Comparison of ENCODE assay signal across 1 cellular context in the genomic region with DNA sequence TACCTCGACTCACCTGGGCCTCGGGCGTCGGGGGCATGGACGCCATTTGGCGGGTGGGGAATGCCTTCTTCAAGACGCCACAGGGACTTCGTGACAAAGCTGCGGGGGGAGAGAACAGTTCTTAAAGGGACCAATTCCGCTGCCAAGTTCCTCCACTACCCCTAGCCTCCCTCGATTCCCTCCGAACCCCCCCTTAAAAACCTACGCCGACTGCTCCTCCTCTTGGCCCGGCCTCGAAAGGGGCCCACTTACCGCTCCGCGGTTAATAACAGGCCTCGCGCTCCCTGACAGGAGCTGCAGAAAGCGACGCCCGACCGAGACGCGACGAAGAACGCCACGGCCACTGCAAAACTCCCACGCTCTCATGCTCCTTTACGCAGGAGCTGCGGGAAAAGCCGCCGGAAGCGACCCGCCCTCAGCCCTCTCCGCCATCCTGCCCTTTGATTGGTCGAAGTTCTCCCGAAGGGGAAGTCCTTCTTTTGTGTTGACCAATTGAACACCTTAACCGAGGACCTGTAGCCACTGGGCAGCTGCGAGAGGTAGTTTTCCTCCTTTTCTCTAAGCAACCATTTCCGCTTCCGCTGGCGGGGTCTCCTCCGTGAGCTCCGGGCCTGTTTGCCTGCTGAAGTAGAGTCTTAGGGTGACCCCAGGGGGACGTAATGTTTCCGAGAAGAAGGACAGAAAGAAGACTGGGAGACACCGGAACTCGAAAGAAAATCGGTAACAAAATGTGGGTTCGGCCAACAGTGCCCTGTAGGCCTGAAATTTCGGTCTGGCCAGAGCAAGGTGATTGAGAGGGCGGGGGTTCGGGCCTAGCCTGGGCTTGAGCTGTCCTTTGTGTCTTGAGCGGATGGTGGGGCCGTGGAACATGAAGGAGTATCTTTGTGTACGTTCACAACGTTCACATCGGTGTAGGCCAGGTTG.
TF ChIP-seq lines count a peak whose summit lies in the region.

A gene (plus strand): TSS at position 573 of the 924 bp plus-strand sequence. CDS start 32,548 bp downstream, outside the sequence.
A gene with protein sequence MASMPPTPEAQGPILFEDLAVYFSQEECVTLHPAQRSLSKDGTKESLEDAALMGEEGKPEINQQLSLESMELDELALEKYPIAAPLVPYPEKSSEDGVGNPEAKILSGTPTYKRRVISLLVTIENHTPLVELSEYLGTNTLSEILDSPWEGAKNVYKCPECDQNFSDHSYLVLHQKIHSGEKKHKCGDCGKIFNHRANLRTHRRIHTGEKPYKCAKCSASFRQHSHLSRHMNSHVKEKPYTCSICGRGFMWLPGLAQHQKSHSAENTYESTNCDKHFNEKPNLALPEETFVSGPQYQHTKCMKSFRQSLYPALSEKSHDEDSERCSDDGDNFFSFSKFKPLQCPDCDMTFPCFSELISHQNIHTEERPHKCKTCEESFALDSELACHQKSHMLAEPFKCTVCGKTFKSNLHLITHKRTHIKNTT (minus strand): TSS at position 397 of the 924 bp plus-strand sequence. CDS start 351 bp downstream, at position 46.

TF ChIP-seq in HEK293, 187 proteins besides CTCF, POLR2A, EP300 and RAD21 (continued from another document and continues in another):
- TF ChIP-seq, protein P1, sequence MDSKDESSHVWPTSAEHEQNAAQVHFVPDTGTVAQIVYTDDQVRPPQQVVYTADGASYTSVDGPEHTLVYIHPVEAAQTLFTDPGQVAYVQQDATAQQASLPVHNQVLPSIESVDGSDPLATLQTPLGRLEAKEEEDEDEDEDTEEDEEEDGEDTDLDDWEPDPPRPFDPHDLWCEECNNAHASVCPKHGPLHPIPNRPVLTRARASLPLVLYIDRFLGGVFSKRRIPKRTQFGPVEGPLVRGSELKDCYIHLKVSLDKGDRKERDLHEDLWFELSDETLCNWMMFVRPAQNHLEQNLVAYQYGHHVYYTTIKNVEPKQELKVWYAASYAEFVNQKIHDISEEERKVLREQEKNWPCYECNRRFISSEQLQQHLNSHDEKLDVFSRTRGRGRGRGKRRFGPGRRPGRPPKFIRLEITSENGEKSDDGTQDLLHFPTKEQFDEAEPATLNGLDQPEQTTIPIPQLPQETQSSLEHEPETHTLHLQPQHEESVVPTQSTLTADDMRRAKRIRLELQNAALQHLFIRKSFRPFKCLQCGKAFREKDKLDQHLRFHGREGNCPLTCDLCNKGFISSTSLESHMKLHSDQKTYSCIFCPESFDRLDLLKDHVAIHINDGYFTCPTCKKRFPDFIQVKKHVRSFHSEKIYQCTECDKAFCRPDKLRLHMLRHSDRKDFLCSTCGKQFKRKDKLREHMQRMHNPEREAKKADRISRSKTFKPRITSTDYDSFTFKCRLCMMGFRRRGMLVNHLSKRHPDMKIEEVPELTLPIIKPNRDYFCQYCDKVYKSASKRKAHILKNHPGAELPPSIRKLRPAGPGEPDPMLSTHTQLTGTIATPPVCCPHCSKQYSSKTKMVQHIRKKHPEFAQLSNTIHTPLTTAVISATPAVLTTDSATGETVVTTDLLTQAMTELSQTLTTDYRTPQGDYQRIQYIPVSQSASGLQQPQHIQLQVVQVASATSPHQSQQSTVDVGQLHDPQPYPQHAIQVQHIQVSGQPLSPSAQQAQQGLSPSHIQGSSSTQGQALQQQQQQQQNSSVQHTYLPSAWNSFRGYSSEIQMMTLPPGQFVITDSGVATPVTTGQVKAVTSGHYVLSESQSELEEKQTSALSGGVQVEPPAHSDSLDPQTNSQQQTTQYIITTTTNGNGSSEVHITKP (tag by site-specific recombination; IDR thresholded peaks at IDR 0.05): peak; percentile 81
- TF ChIP-seq ZNF521 (tag by site-specific recombination; IDR thresholded peaks at IDR 0.05) (no peak), ZNF837 (tag by site-specific recombination; IDR thresholded peaks at IDR 0.05) (peak; percentile 93), ZNF335 (tag by site-specific recombination; conservative IDR thresholded peaks at IDR 0.05) (peak; percentile 90), ZNF560 (tag by site-specific recombination; IDR thresholded peaks at IDR 0.05; ENCODE audit: borderline replicate concordance) (no peak), ZNF621 (tag by site-specific recombination; IDR thresholded peaks at IDR 0.05) (no peak), EGR2 (tag by site-specific recombination; IDR thresholded peaks at IDR 0.05; ENCODE audit: low read depth) (peak; percentile 66), ZNF404 (tag by site-specific recombination; IDR thresholded peaks at IDR 0.05) (no peak), ZFP69B (tag by site-specific recombination; IDR thresholded peaks at IDR 0.05) (peak; percentile 57), ZBTB48 (tag by site-specific recombination; IDR thresholded peaks at IDR 0.05) (0 out of 2 replicates have a peak, but pooled peaks have one; percentile 37), SP2 (tag by site-specific recombination; IDR thresholded peaks at IDR 0.05) (peak; percentile 97), ZNF561 (tag by site-specific recombination; IDR thresholded peaks at IDR 0.05; ENCODE audit: borderline replicate concordance) (no peak), ZNF600 (tag by site-specific recombination; IDR thresholded peaks at IDR 0.05) (peak; percentile 42; the same call in 1 of the 2 replicates), ZNF792 (tag by site-specific recombination; IDR thresholded peaks at IDR 0.05) (no peak), ZNF514 (tag by site-specific recombination; IDR thresholded peaks at IDR 0.05) (no peak), GLI2 (tag by site-specific recombination; IDR thresholded peaks at IDR 0.05; ENCODE audit: borderline replicate concordance, low read depth) (no peak), ZNF175 (tag by site-specific recombination; IDR thresholded peaks at IDR 0.05) (no peak), ZXDB (tag by site-specific recombination; IDR thresholded peaks at IDR 0.05) (peak; percentile 97), ZFHX2 (tag by site-specific recombination; conservative IDR thresholded peaks at IDR 0.05) (peak; percentile 80), ZNF610 (tag by site-specific recombination; IDR thresholded peaks at IDR 0.05; ENCODE audit: borderline replicate concordance) (no peak), ZFP3 (tag by site-specific recombination; IDR thresholded peaks at IDR 0.05; ENCODE audit: low read depth) (0 out of 2 replicates have a peak, but pooled peaks have one; percentile 2), SP3 (tag by site-specific recombination; IDR thresholded peaks at IDR 0.05) (peak; percentile 73)
- TF ChIP-seq, protein P2, sequence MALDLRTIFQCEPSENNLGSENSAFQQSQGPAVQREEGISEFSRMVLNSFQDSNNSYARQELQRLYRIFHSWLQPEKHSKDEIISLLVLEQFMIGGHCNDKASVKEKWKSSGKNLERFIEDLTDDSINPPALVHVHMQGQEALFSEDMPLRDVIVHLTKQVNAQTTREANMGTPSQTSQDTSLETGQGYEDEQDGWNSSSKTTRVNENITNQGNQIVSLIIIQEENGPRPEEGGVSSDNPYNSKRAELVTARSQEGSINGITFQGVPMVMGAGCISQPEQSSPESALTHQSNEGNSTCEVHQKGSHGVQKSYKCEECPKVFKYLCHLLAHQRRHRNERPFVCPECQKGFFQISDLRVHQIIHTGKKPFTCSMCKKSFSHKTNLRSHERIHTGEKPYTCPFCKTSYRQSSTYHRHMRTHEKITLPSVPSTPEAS (tag by site-specific recombination; IDR thresholded peaks at IDR 0.05): no peak
- TF ChIP-seq, protein P3, sequence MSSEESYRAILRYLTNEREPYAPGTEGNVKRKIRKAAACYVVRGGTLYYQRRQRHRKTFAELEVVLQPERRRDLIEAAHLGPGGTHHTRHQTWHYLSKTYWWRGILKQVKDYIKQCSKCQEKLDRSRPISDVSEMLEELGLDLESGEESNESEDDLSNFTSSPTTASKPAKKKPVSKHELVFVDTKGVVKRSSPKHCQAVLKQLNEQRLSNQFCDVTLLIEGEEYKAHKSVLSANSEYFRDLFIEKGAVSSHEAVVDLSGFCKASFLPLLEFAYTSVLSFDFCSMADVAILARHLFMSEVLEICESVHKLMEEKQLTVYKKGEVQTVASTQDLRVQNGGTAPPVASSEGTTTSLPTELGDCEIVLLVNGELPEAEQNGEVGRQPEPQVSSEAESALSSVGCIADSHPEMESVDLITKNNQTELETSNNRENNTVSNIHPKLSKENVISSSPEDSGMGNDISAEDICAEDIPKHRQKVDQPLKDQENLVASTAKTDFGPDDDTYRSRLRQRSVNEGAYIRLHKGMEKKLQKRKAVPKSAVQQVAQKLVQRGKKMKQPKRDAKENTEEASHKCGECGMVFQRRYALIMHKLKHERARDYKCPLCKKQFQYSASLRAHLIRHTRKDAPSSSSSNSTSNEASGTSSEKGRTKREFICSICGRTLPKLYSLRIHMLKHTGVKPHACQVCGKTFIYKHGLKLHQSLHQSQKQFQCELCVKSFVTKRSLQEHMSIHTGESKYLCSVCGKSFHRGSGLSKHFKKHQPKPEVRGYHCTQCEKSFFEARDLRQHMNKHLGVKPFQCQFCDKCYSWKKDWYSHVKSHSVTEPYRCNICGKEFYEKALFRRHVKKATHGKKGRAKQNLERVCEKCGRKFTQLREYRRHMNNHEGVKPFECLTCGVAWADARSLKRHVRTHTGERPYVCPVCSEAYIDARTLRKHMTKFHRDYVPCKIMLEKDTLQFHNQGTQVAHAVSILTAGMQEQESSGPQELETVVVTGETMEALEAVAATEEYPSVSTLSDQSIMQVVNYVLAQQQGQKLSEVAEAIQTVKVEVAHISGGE (tag by site-specific recombination; conservative IDR thresholded peaks at IDR 0.05; ENCODE audit: low read depth): peak; percentile 90
- TF ChIP-seq, protein P4, sequence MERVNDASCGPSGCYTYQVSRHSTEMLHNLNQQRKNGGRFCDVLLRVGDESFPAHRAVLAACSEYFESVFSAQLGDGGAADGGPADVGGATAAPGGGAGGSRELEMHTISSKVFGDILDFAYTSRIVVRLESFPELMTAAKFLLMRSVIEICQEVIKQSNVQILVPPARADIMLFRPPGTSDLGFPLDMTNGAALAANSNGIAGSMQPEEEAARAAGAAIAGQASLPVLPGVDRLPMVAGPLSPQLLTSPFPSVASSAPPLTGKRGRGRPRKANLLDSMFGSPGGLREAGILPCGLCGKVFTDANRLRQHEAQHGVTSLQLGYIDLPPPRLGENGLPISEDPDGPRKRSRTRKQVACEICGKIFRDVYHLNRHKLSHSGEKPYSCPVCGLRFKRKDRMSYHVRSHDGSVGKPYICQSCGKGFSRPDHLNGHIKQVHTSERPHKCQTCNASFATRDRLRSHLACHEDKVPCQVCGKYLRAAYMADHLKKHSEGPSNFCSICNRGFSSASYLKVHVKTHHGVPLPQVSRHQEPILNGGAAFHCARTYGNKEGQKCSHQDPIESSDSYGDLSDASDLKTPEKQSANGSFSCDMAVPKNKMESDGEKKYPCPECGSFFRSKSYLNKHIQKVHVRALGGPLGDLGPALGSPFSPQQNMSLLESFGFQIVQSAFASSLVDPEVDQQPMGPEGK (tag by site-specific recombination; IDR thresholded peaks at IDR 0.05): peak; percentile 43
- TF ChIP-seq, protein P5, sequence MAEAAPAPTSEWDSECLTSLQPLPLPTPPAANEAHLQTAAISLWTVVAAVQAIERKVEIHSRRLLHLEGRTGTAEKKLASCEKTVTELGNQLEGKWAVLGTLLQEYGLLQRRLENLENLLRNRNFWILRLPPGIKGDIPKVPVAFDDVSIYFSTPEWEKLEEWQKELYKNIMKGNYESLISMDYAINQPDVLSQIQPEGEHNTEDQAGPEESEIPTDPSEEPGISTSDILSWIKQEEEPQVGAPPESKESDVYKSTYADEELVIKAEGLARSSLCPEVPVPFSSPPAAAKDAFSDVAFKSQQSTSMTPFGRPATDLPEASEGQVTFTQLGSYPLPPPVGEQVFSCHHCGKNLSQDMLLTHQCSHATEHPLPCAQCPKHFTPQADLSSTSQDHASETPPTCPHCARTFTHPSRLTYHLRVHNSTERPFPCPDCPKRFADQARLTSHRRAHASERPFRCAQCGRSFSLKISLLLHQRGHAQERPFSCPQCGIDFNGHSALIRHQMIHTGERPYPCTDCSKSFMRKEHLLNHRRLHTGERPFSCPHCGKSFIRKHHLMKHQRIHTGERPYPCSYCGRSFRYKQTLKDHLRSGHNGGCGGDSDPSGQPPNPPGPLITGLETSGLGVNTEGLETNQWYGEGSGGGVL (tag by site-specific recombination; IDR thresholded peaks at IDR 0.05): peak; percentile 77; the same call in 1 of the 2 replicates
- TF ChIP-seq, protein P6, sequence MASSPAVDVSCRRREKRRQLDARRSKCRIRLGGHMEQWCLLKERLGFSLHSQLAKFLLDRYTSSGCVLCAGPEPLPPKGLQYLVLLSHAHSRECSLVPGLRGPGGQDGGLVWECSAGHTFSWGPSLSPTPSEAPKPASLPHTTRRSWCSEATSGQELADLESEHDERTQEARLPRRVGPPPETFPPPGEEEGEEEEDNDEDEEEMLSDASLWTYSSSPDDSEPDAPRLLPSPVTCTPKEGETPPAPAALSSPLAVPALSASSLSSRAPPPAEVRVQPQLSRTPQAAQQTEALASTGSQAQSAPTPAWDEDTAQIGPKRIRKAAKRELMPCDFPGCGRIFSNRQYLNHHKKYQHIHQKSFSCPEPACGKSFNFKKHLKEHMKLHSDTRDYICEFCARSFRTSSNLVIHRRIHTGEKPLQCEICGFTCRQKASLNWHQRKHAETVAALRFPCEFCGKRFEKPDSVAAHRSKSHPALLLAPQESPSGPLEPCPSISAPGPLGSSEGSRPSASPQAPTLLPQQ (tag by site-specific recombination; IDR thresholded peaks at IDR 0.05): peak; percentile 71
- TF ChIP-seq, protein P7, sequence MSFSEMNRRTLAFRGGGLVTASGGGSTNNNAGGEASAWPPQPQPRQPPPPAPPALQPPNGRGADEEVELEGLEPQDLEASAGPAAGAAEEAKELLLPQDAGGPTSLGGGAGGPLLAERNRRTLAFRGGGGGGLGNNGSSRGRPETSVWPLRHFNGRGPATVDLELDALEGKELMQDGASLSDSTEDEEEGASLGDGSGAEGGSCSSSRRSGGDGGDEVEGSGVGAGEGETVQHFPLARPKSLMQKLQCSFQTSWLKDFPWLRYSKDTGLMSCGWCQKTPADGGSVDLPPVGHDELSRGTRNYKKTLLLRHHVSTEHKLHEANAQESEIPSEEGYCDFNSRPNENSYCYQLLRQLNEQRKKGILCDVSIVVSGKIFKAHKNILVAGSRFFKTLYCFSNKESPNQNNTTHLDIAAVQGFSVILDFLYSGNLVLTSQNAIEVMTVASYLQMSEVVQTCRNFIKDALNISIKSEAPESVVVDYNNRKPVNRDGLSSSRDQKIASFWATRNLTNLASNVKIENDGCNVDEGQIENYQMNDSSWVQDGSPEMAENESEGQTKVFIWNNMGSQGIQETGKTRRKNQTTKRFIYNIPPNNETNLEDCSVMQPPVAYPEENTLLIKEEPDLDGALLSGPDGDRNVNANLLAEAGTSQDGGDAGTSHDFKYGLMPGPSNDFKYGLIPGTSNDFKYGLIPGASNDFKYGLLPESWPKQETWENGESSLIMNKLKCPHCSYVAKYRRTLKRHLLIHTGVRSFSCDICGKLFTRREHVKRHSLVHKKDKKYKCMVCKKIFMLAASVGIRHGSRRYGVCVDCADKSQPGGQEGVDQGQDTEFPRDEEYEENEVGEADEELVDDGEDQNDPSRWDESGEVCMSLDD (tag by site-specific recombination; IDR thresholded peaks at IDR 0.05): peak; percentile 37; the same call in 1 of the 2 replicates
- TF ChIP-seq, protein P8, sequence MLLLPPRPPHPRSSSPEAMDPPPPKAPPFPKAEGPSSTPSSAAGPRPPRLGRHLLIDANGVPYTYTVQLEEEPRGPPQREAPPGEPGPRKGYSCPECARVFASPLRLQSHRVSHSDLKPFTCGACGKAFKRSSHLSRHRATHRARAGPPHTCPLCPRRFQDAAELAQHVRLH (tag by site-specific recombination; IDR thresholded peaks at IDR 0.05): peak; percentile 74
